In the genomic region with DNA sequence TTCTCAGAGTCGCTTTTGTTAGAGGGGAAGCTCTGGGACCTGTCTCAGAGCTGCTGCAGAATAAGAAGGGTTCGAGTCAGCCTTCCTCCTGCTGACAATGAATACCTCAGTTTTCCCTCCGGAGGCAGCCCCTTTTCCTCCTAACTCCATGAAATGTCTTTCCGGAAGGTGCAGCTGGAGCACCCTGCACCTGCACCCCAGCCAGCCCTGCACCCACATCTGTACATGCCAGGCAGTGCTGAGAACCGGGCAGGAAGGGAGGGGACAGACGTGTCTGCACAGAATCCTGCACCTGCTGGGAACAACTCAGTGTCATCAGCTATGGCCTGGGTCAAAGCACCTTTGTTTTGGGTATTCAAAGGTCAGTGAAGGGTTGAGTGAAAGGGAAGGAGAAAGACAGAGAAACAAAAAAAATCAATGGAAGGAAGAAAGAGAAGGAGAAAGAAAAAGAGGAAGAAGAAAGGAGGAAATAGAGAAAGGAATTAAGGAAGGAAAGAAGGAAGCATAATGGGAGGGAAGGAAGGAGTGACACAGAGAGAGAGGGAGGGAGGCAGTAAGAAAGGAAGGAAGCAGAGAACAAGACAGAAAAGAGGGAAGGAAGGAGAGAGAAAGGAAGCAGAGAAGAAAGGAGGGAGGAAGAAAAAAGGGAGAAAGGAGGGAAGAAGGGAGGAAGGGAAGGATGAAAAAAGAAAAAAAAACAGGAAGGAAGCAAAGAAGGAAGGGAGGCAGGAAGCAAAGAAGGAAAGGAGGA, we compare ENCODE assay signal across 17 cellular contexts.
"Had no signal": no experiment of that assay in that cellular context is flagged by ENCODE, and none has a peak within 500 bp of the region (broad histone marks: within the 10 kb centered on the region; RNA-seq: fewer than 3 reads in every experiment).

No MANE protein-coding gene starts in this region.

- H3K27ac ChIP-seq: heart right ventricle, prostate gland, SK-N-MC, thoracic aorta had no signal

- H3K27me3 ChIP-seq: heart right ventricle had no signal

- H3K4me1 ChIP-seq: heart right ventricle, prostate gland had no signal

- H3K27ac Mint-ChIP-seq: activated naive CD8-positive, alpha-beta T cell treated with anti-CD3 and anti-CD28 coated beads, Interleukin-2, amount 10 ng/mL, durations not matched to agents 7 days and 5 days; activated T-cell treated with anti-CD3 and anti-CD28 coated beads, Interleukin-2, amount 50 U/mL, for 72 hours; endodermal cell had no signal

- DNase-seq: activated CD4-positive, alpha-beta T cell treated with anti-CD3 and anti-CD28 coated beads for 48 hours; activated CD8-positive, alpha-beta memory T cell treated with anti-CD3 and anti-CD28 coated beads, Interleukin-2, amount 50 U/mL, for 48 hours; activated naive CD8-positive, alpha-beta T cell treated with anti-CD3 and anti-CD28 coated beads, Interleukin-2, amount 10 ng/mL, durations not matched to agents 7 days and 5 days; activated T-cell treated with anti-CD3 and anti-CD28 coated beads, Interleukin-2, amount 50 U/mL, for 72 hours; cerebellar nuclear complex; dermis blood vessel endothelial cell; endodermal cell; heart right ventricle; left colon; naive thymus-derived CD8-positive, alpha-beta T cell; right cardiac atrium; small intestine; stimulated activated CD4-positive, alpha-beta T cell treated with anti-CD3 and anti-CD28 coated beads, Interleukin-4, amount 100 ng/mL, for 24 hours had no signal

- H3K4me1 Mint-ChIP-seq: endodermal cell had no signal

- H3K4me3 ChIP-seq: heart right ventricle, lung, prostate gland, SK-N-MC, thoracic aorta had no signal

- H3K27me3 Mint-ChIP-seq: activated naive CD8-positive, alpha-beta T cell treated with anti-CD3 and anti-CD28 coated beads, Interleukin-2, amount 10 ng/mL, durations not matched to agents 7 days and 5 days; naive thymus-derived CD8-positive, alpha-beta T cell had no signal

- ATAC-seq: activated T-cell treated with anti-CD3 and anti-CD28 coated beads, Interleukin-2, amount 50 U/mL, for 72 hours; heart right ventricle; left colon; naive thymus-derived CD8-positive, alpha-beta T cell; right cardiac atrium had no signal

- H3K9me3 ChIP-seq: prostate gland, thoracic aorta had no signal

- H3K36me3 ChIP-seq: prostate gland had no signal

- H3K4me3 Mint-ChIP-seq: activated naive CD8-positive, alpha-beta T cell treated with anti-CD3 and anti-CD28 coated beads, Interleukin-2, amount 10 ng/mL, durations not matched to agents 7 days and 5 days; activated T-cell treated with anti-CD3 and anti-CD28 coated beads, Interleukin-2, amount 50 U/mL, for 72 hours; endodermal cell; naive thymus-derived CD8-positive, alpha-beta T cell had no signal
